1 cellular context compared by ENCODE assay signal in the genomic region with DNA sequence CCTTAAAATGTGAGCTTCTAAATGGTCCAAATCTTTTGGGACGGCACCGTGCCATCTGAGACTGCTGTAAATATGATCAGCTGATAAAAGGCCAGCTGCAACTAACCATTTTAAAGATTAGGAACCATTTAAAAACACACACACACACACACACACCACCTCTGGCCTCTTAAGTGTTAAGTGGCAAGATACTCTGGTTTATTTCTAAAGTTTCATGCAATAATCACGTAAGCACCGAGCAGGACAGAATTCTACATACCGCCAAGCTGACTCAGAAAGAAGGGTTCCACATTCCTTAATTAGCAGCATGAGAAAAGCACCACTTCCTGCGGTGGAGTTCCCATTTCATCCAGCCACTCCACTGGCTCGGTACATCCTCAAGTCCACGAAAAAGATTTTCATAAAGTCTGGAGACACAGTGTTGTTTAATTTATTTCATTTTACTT.
TF ChIP-seq lines count a peak whose summit lies in the region.

No MANE protein-coding gene starts in this region.

TF ChIP-seq in GM12878, 131 proteins besides CTCF, POLR2A, EP300 and RAD21 (continued from another document):
- TF ChIP-seq, protein P1, sequence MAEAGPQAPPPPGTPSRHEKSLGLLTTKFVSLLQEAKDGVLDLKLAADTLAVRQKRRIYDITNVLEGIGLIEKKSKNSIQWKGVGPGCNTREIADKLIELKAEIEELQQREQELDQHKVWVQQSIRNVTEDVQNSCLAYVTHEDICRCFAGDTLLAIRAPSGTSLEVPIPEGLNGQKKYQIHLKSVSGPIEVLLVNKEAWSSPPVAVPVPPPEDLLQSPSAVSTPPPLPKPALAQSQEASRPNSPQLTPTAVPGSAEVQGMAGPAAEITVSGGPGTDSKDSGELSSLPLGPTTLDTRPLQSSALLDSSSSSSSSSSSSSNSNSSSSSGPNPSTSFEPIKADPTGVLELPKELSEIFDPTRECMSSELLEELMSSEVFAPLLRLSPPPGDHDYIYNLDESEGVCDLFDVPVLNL (IDR thresholded peaks at IDR 0.05; ENCODE audit: low read depth, low read length) = no peak
- TF ChIP-seq, protein P2, sequence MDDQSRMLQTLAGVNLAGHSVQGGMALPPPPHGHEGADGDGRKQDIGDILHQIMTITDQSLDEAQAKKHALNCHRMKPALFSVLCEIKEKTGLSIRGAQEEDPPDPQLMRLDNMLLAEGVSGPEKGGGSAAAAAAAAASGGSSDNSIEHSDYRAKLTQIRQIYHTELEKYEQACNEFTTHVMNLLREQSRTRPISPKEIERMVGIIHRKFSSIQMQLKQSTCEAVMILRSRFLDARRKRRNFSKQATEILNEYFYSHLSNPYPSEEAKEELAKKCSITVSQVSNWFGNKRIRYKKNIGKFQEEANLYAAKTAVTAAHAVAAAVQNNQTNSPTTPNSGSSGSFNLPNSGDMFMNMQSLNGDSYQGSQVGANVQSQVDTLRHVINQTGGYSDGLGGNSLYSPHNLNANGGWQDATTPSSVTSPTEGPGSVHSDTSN (IDR thresholded peaks at IDR 0.05; ENCODE audit: insufficient replicate concordance, low read depth, low read length) = no peak
- TF ChIP-seq SMC3 (IDR thresholded peaks at IDR 0.05; ENCODE audit: borderline replicate concordance, low read length) (no peak), CREM (IDR thresholded peaks at IDR 0.05; ENCODE audit: low read depth) (peak; percentile 84), JUND (IDR thresholded peaks at IDR 0.05; ENCODE audit: low read depth, low read length) (no peak), SREBF2 (IDR thresholded peaks at IDR 0.05; ENCODE audit: low read length) (no peak), CREB1 (IDR thresholded peaks at IDR 0.05; ENCODE audit: low read depth) (peak; percentile 81)
- TF ChIP-seq, protein P3, sequence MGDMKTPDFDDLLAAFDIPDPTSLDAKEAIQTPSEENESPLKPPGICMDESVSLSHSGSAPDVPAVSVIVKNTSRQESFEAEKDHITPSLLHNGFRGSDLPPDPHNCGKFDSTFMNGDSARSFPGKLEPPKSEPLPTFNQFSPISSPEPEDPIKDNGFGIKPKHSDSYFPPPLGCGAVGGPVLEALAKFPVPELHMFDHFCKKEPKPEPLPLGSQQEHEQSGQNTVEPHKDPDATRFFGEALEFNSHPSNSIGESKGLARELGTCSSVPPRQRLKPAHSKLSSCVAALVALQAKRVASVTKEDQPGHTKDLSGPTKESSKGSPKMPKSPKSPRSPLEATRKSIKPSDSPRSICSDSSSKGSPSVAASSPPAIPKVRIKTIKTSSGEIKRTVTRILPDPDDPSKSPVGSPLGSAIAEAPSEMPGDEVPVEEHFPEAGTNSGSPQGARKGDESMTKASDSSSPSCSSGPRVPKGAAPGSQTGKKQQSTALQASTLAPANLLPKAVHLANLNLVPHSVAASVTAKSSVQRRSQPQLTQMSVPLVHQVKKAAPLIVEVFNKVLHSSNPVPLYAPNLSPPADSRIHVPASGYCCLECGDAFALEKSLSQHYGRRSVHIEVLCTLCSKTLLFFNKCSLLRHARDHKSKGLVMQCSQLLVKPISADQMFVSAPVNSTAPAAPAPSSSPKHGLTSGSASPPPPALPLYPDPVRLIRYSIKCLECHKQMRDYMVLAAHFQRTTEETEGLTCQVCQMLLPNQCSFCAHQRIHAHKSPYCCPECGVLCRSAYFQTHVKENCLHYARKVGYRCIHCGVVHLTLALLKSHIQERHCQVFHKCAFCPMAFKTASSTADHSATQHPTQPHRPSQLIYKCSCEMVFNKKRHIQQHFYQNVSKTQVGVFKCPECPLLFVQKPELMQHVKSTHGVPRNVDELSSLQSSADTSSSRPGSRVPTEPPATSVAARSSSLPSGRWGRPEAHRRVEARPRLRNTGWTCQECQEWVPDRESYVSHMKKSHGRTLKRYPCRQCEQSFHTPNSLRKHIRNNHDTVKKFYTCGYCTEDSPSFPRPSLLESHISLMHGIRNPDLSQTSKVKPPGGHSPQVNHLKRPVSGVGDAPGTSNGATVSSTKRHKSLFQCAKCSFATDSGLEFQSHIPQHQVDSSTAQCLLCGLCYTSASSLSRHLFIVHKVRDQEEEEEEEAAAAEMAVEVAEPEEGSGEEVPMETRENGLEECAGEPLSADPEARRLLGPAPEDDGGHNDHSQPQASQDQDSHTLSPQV (IDR thresholded peaks at IDR 0.05) = peak; percentile 61; the same call in 1 of the 2 replicates
